In the genomic region with DNA sequence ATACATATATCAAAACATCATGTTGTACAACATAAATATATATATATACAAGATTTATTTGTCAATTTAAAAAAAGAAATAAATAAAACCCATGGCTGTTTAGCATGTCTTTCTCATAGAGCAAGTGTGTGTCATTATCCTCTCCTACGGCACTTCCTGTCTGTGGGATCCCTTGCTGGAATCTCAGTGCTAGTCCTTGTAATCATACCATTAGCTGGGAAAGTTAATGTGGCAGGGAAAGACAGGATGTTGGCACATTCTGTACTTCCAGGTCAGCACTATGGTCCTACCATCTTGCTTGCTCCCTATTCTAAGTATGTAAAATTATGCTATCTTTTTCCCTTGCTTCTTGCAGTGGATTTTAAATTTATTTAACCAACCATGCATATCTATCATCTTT, we compare ENCODE assay signal across 19 cellular contexts. TPM values are rescaled to one million over a fixed set of nuclear protein-coding genes. Genes with fewer than 3 reads are reported as not detected.
DNase-seq lines count a peak whose midpoint lies in the region; ATAC-seq and TF ChIP-seq lines count a peak whose summit lies in the region.
"Had no signal": no experiment of that assay in that cellular context is flagged by ENCODE, and none has a peak within 500 bp of the region (broad histone marks: within the 10 kb centered on the region; RNA-seq: fewer than 3 reads in every experiment).

No MANE protein-coding gene starts in this region.

- no peaks in the 10 kb centered on the region for H3K9me2 ChIP-seq in Karpas-422 (replicated peaks; ENCODE audit: insufficient read depth, low read length)

- no peak overlapping the region for H4K8ac ChIP-seq in mesenchymal stem cell (ENCODE audit: low read length)

- no peak overlapping the region for H2BK12ac ChIP-seq in mesenchymal stem cell (ENCODE audit: low read length in 2 of 2)

- H3K79me1 ChIP-seq in mesenchymal stem cell (replicated peaks; ENCODE audit: low read length, poor library complexity, severe bottlenecking), result no peaks in the 10 kb centered on the region

- 90% methylated on average over 1 of the region's 1 CpG for WGBS in mammary epithelial cell (ENCODE audit: low coverage, missing lambda C conversion rate)
- 79% methylated on average over 1 of the region's 1 CpG for whole genome bisulfite sequencing in mesenchymal stem cell

- H2AK5ac ChIP-seq in mesenchymal stem cell (ENCODE audit: low read length, severe bottlenecking), result peak overlapping the region; percentile 92

- no peak overlapping the region for H3K9ac ChIP-seq in mammary epithelial cell (ENCODE audit: insufficient read depth, low read length)
- no peak overlapping the region for H3K9ac ChIP-seq in mesenchymal stem cell (ENCODE audit: low read length)
- H3K9ac ChIP-seq in Karpas-422 (ENCODE audit: low read length), result no peak overlapping the region

- CTCF ChIA-PET in mammary epithelial cell (lab: Charles Lee; ENCODE audit: low non-redundant PET), result interaction anchor here (0.6 kb wide), 1 partner anchor 163 kb away, joined by 4 read pairs; no protein-coding TSS in a partner anchor

- H2BK120ac ChIP-seq in mesenchymal stem cell (ENCODE audit: low read depth, low read length), result no peak overlapping the region

- dilution Hi-C loops in mammary epithelial cell (cut with HindIII; ENCODE audit: low sequenced_read_pairs), result no loop called here

- no peak overlapping the region for H3K18ac ChIP-seq in mesenchymal stem cell (ENCODE audit: low read depth in 1 of 2, low read length in 2 of 2)

- no peak overlapping the region for H4K91ac ChIP-seq in mesenchymal stem cell (ENCODE audit: low read length)

- intact Hi-C loops in mammary epithelial cell (cut with micrococcal nuclease) (no loop called here), sciatic nerve (cut with DNase I) (no loop called here)

- H4K20me1 ChIP-seq in mammary epithelial cell (ENCODE audit: insufficient read depth, low read length) (no peaks in the 10 kb centered on the region), Karpas-422 (ENCODE audit: insufficient read depth, low read depth, low read length) (no peaks in the 10 kb centered on the region)

- DNase-seq in Daoy (ENCODE audit: low read depth), result peak; percentile 24
- DNase-seq in LHCN-M2 (ENCODE audit: low read depth), result peak; percentile 72
- no peak for DNase-seq in mammary epithelial cell
- peak; percentile 13 for DNase-seq in mesenchymal stem cell
- no peak for DNase-seq in Karpas-422
- no peak for DNase-seq in sciatic nerve (ENCODE audit: low spot score)
- no peak for DNase-seq in NCI-H748 (lab: John Stamatoyannopoulos, UW; ENCODE audit: unreplicated experiment)
- DNase-seq: activated CD4-positive, alpha-beta T cell treated with anti-CD3 and anti-CD28 coated beads, Interleukin-2, amount 50 U/mL, for 4 hours; activated gamma-delta T cell; erythroblast; NCI-H2029 treated with DMSO at 0.1 percent for 48 hours; nucleus accumbens; right cardiac atrium; Right ventricle myocardium superior had no signal

- H3K4ac ChIP-seq in mesenchymal stem cell (ENCODE audit: low read depth in 1 of 2, low read length in 2 of 2), result no peak overlapping the region

- H3K4me3 ChIP-seq in mammary epithelial cell (replicated peaks in 1 of 3; ENCODE audit: insufficient read depth in 1 of 3, low read depth in 2 of 3, low read length in 3 of 3) (no peak overlapping the region), mesenchymal stem cell (ENCODE audit: insufficient read depth in 1 of 2, low read depth in 1 of 2, low read length in 2 of 2) (no peak overlapping the region), Karpas-422 (ENCODE audit: low read length) (no peak overlapping the region)
- H3K4me3 ChIP-seq: GM23338, thoracic aorta had no signal

- no peak overlapping the region for H3K23ac ChIP-seq in mesenchymal stem cell (ENCODE audit: low read length in 2 of 2)

- TF ChIP-seq CTCF in mammary epithelial cell (conservative IDR thresholded peaks at IDR 0.05 in 1 of 2, IDR thresholded peaks at IDR 0.05 in 1 of 2; ENCODE audit: extremely low read depth in 1 of 2, insufficient read depth in 1 of 2, low read depth in 1 of 2, low read length in 2 of 2), result no peak

- H3K4me2 ChIP-seq in mammary epithelial cell (ENCODE audit: insufficient read depth, low read depth, low read length) (peak overlapping the region; percentile 18), mesenchymal stem cell (ENCODE audit: low read length, poor library complexity, severe bottlenecking) (no peak overlapping the region), Karpas-422 (ENCODE audit: low read depth, low read length, poor library complexity, severe bottlenecking) (no peak overlapping the region)
- H3K4me2 ChIP-seq: GM23338 had no signal

- ATAC-seq in sciatic nerve (no peak), GM18861 (IDR thresholded peaks at IDR 0.05; ENCODE audit: unreplicated experiment) (no peak)
- ATAC-seq: GM23338; stimulated activated memory B cell treated with anti-CD40 and anti-IgM and Interleukin-4, amounts not matched to agents 10 μg/mL and 1 μg/mL and 100 μg/mL, for 72 hours had no signal

- H3K9me3 ChIP-seq in mammary epithelial cell (replicated peaks; ENCODE audit: insufficient read depth, low read length), result no peaks in the 10 kb centered on the region
- no peaks in the 10 kb centered on the region for H3K9me3 ChIP-seq in mesenchymal stem cell (ENCODE audit: control insufficient read depth, low read length)
- no peaks in the 10 kb centered on the region for H3K9me3 ChIP-seq in Karpas-422 (ENCODE audit: low read length)
- H3K9me3 ChIP-seq: thoracic aorta had no signal

- no peak overlapping the region for H2AFZ ChIP-seq in mammary epithelial cell (ENCODE audit: low read depth, low read length)
- no peak overlapping the region for H2AFZ ChIP-seq in mesenchymal stem cell (ENCODE audit: low read depth, low read length)
- H2AFZ ChIP-seq in Karpas-422 (ENCODE audit: low read length), result no peak overlapping the region
- H2AFZ ChIP-seq: GM23338 had no signal

- no TSS peak for BruUV-seq in mammary epithelial cell (replicated peaks; lab: Mats Ljungman, UMichigan)

- peak overlapping the region; percentile 86 for H2BK5ac ChIP-seq in mesenchymal stem cell (ENCODE audit: low read depth, low read length, poor library complexity, severe bottlenecking)

- H3K36me3 ChIP-seq in mammary epithelial cell (ENCODE audit: insufficient read depth, low read length) (no peaks in the 10 kb centered on the region), mesenchymal stem cell (ENCODE audit: control insufficient read depth in 1 of 2, insufficient read depth in 2 of 2, low read depth in 1 of 2, low read length in 2 of 2) (peaks cover 0 to 5% of the 10 kb centered on the region in 2 experiments), Karpas-422 (ENCODE audit: insufficient read depth, low read length) (no peaks in the 10 kb centered on the region)
- H3K36me3 ChIP-seq: thoracic aorta had no signal

- H3K27me3 ChIP-seq in mammary epithelial cell (ENCODE audit: insufficient read depth, low read length), result no peaks in the 10 kb centered on the region
- H3K27me3 ChIP-seq in mesenchymal stem cell (ENCODE audit: control insufficient read depth in 1 of 2, insufficient read depth in 1 of 2, low read length in 2 of 2), result no peaks in the 10 kb centered on the region
- H3K27me3 ChIP-seq in Karpas-422 (ENCODE audit: low read length), result no peaks in the 10 kb centered on the region

- in situ Hi-C loops in mammary epithelial cell (cut with MboI; ENCODE audit: low sequenced_read_pairs in 2 of 2), result no loop called here

- H3K4me1 ChIP-seq in mammary epithelial cell (ENCODE audit: insufficient read depth, low read length) (peaks cover 9% of the 10 kb centered on the region), mesenchymal stem cell (ENCODE audit: control insufficient read depth, insufficient read depth, low read depth, low read length) (peaks cover 4% of the 10 kb centered on the region), Karpas-422 (ENCODE audit: low read length) (no peaks in the 10 kb centered on the region)

- no peak overlapping the region for H3K14ac ChIP-seq in mesenchymal stem cell (ENCODE audit: low read length in 2 of 2)

- H3K79me2 ChIP-seq in mammary epithelial cell (ENCODE audit: insufficient read depth, low read length) (no peaks in the 10 kb centered on the region), Karpas-422 (ENCODE audit: low read length) (no peaks in the 10 kb centered on the region)

- no peak overlapping the region for H2BK15ac ChIP-seq in mesenchymal stem cell (ENCODE audit: low read depth, poor library complexity, severe bottlenecking)

- H3K27ac ChIP-seq in mammary epithelial cell (ENCODE audit: insufficient read depth, low read depth, low read length), result no peak overlapping the region
- peak overlapping the region; percentile 99 for H3K27ac ChIP-seq in mesenchymal stem cell (ENCODE audit: low read length, poor library complexity, severe bottlenecking)
- H3K27ac ChIP-seq in Karpas-422 (ENCODE audit: low read length), result no peak overlapping the region
- H3K27ac ChIP-seq: thoracic aorta had no signal

RNA-seq across cellular contexts. Expression of a gene that starts 9.5 kb away (rescaled TPM):
- not detected in 2 replicates for total RNA-seq in Daoy (2014; rRNA removed; shearing (Covaris generic))
- total RNA-seq in LHCN-M2 (2014; rRNA removed), result not detected in 2 replicates
- polyA plus RNA-seq in LHCN-M2 (2012), result not detected
- total RNA-seq in mammary epithelial cell, result not detected
- not detected for polyA plus RNA-seq in mammary epithelial cell
- not detected for polyA minus RNA-seq in mammary epithelial cell
- polyA plus RNA-seq in mesenchymal stem cell (2013, experiment 1 of 2), result not detected
- not detected for polyA plus RNA-seq in mesenchymal stem cell (2013, experiment 2 of 2)
- not detected in 2 replicates for total RNA-seq in Karpas-422 (2014; rRNA removed; shearing (Covaris generic); ENCODE audit: low replicate concordance)
- total RNA-seq in sciatic nerve, result not detected
- total RNA-seq: GM23338, NCI-H460, Right ventricle myocardium superior had no signal
- polyA plus RNA-seq: GM23338, right cardiac atrium had no signal

RNA-seq across cellular contexts. Expression of a gene that starts 47.0 kb away (rescaled TPM):
- not detected in 2 replicates for total RNA-seq in Daoy (2014; rRNA removed; shearing (Covaris generic))
- not detected in 2 replicates for total RNA-seq in LHCN-M2 (2014; rRNA removed)
- polyA plus RNA-seq in LHCN-M2 (2012), result not detected
- not detected for total RNA-seq in mammary epithelial cell
- not detected for polyA plus RNA-seq in mammary epithelial cell
- not detected for polyA minus RNA-seq in mammary epithelial cell
- not detected for polyA plus RNA-seq in mesenchymal stem cell (2013, experiment 1 of 2)
- not detected for polyA plus RNA-seq in mesenchymal stem cell (2013, experiment 2 of 2)
- not detected in 2 replicates for total RNA-seq in Karpas-422 (2014; rRNA removed; shearing (Covaris generic); ENCODE audit: low replicate concordance)
- not detected for total RNA-seq in sciatic nerve
- total RNA-seq: GM23338, NCI-H460, right cardiac atrium, Right ventricle myocardium superior, thoracic aorta had no signal
- polyA plus RNA-seq: GM23338, right cardiac atrium had no signal

RNA-seq across cellular contexts. Expression of a gene that starts 51.7 kb away (rescaled TPM):
- not detected in 2 replicates for total RNA-seq in Daoy (2014; rRNA removed; shearing (Covaris generic))
- total RNA-seq in LHCN-M2 (2014; rRNA removed), result not detected in 2 replicates
- polyA plus RNA-seq in LHCN-M2 (2012), result not detected
- total RNA-seq in mammary epithelial cell, result not detected
- polyA plus RNA-seq in mammary epithelial cell, result not detected
- polyA minus RNA-seq in mammary epithelial cell, result not detected
- polyA plus RNA-seq in mesenchymal stem cell (2013, experiment 1 of 2), result not detected
- polyA plus RNA-seq in mesenchymal stem cell (2013, experiment 2 of 2), result not detected
- not detected in 2 replicates for total RNA-seq in Karpas-422 (2014; rRNA removed; shearing (Covaris generic); ENCODE audit: low replicate concordance)
- total RNA-seq in sciatic nerve, result not detected
- total RNA-seq: GM23338, NCI-H460, right cardiac atrium, Right ventricle myocardium superior, thoracic aorta had no signal
- polyA plus RNA-seq: GM23338, right cardiac atrium had no signal

Comparison
In these comparisons a context has a peak if more than half of its experiments do, and no peak if none do; other contexts are left out.
1. DNase-seq: peak in Daoy (single experiment), LHCN-M2 (single experiment) and mesenchymal stem cell (single experiment); none in mammary epithelial cell (single experiment), Karpas-422 (single experiment), sciatic nerve (single experiment) and NCI-H748 (single experiment).